In the genomic region with DNA sequence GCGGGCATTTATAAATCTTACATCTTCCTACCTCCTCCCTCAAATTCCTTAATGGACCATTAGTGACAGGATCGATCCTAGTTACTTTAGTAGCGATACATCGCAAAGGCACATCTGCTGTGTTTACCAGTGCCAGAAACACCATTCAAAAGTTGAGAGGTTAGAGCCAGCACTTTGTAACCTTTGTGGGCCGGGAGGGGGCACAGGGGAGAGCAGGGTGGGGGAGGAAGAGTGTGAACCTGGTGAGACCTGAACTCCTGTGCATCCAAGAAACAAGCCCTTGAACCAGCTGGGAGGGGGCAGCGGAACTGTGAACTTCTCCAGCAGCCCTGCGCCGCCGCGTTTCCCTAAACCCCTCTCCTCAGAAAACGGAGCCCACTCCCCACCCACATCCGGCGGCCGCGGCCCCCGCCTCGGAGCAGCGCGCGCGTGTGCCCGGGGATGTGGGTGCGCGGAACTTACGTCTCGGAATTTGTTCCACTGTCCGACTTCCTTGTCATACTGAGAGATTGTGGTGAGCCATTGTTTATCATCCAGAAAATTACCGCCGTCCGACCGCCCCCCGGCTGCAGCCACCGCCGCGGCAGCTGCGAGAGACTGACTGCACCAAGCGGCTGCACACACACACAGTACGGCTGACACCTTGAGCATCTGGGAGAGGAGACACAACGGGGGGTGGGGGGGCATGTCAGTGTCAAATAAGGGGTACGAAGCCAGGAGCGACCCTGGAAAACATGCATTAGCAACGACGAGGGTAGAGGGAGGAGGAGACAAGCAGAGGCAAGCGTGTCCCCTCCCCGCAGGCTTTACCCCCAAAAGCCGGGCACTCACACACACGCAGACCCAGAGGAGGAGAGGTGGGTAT, we compare ENCODE assay signal across 8 cellular contexts. TPM values are rescaled to one million over a fixed set of nuclear protein-coding genes. Genes with fewer than 3 reads are reported as not detected.
DNase-seq lines count a peak whose midpoint lies in the region; ATAC-seq, FAIRE-seq and TF ChIP-seq lines count a peak whose summit lies in the region.

No MANE protein-coding gene starts in this region.

- no peak for FAIRE-seq in frontal cortex (lab: Jason Lieb, UNC)

- POLR2A ChIA-PET in HEK293T (lab: Yijun Ruan, JAX): interaction anchor here (0.9 to 1.1 kb wide), 2 partner anchors 10 to 16 kb away, joined by 3 read pairs; no protein-coding TSS in a partner anchor

- no peaks in the 10 kb centered on the region for H3K27me3 ChIP-seq in Peyer's patch

- TF ChIP-seq CTCF in osteocyte (IDR thresholded peaks at IDR 0.05) (no peak), Peyer's patch (IDR thresholded peaks at IDR 0.05) (no peak)

- H3K4me3 Mint-ChIP-seq in osteocyte (ENCODE audit: unreplicated experiment): peak overlapping the region; percentile 84

- CTCF ChIA-PET in HEK293T (lab: Yijun Ruan, JAX): interaction anchor here (1.5 kb wide), 1 partner anchor 212 kb away, joined by 4 read pairs; no protein-coding TSS in a partner anchor

- ATAC-seq in SK-N-SH treated with all-trans-retinoic acid at 6 μM for 48 hours: peak; percentile 58

- peak; percentile 62 for DNase-seq in D341Med (ENCODE audit: low spot score)
- DNase-seq in HEK293T (ENCODE audit: extremely low spot score): peak; percentile 12
- DNase-seq in frontal cortex (ENCODE audit: low spot score in 2 of 2): peak; percentile 36 to 47
- DNase-seq in osteocyte (ENCODE audit: extremely low spot score, unreplicated experiment): no peak
- no peak for DNase-seq in Peyer's patch
- DNase-seq in NCI-H774 (lab: John Stamatoyannopoulos, UW): no peak
- DNase-seq in GF-D8 (lab: John Stamatoyannopoulos, UW): no peak

- TF ChIP-seq POLR2A in Peyer's patch (IDR thresholded peaks at IDR 0.05): no peak

- no peak overlapping the region for H3K27ac Mint-ChIP-seq in osteocyte (ENCODE audit: unreplicated experiment)

- peaks cover 16% of the 10 kb centered on the region for H3K4me1 Mint-ChIP-seq in osteocyte (ENCODE audit: unreplicated experiment)

- H3K36me3 ChIP-seq in Peyer's patch: no peaks in the 10 kb centered on the region

- H3K9me3 Mint-ChIP-seq in osteocyte (ENCODE audit: unreplicated experiment): no peaks in the 10 kb centered on the region

- no peak overlapping the region for H3K27ac ChIP-seq in Peyer's patch

- peaks cover 0 to 5% (median 0%) of the 10 kb centered on the region in 4 donors for H3K4me1 ChIP-seq in Peyer's patch

- H3K36me3 Mint-ChIP-seq in osteocyte (ENCODE audit: unreplicated experiment): no peaks in the 10 kb centered on the region

- H3K27me3 Mint-ChIP-seq in osteocyte (ENCODE audit: unreplicated experiment): peaks cover 68% of the 10 kb centered on the region

- peak overlapping the region in 2 of 4 donors; percentile 20 to 36 for H3K4me3 ChIP-seq in Peyer's patch

- no peaks in the 10 kb centered on the region for H3K9me3 ChIP-seq in Peyer's patch

TF ChIP-seq in HEK293T, 16 proteins besides CTCF, POLR2A, EP300 and RAD21:
- TF ChIP-seq L3MBTL2 (conservative IDR thresholded peaks at IDR 0.05) (no peak), LEF1 (IDR thresholded peaks at IDR 0.05; ENCODE audit: borderline replicate concordance) (no peak), SP1 (IDR thresholded peaks at IDR 0.05) (no peak), ARNT (IDR thresholded peaks at IDR 0.05) (no peak), BHLHE40 (IDR thresholded peaks at IDR 0.05; ENCODE audit: borderline replicate concordance) (no peak), FOXM1 (IDR thresholded peaks at IDR 0.05; ENCODE audit: borderline replicate concordance) (no peak), HDGF (IDR thresholded peaks at IDR 0.05; ENCODE audit: borderline replicate concordance) (no peak), TARDBP (IDR thresholded peaks at IDR 0.05) (no peak), CTBP1 (IDR thresholded peaks at IDR 0.05; ENCODE audit: borderline replicate concordance) (no peak), FOXK2 (IDR thresholded peaks at IDR 0.05) (no peak), FOXA1 (IDR thresholded peaks at IDR 0.05) (no peak), ZNF384 (IDR thresholded peaks at IDR 0.05) (no peak), ELF4 (IDR thresholded peaks at IDR 0.05) (no peak), SUZ12 (IDR thresholded peaks at IDR 0.05) (no peak), NFRKB (IDR thresholded peaks at IDR 0.05) (no peak)
- TF ChIP-seq, protein P1, sequence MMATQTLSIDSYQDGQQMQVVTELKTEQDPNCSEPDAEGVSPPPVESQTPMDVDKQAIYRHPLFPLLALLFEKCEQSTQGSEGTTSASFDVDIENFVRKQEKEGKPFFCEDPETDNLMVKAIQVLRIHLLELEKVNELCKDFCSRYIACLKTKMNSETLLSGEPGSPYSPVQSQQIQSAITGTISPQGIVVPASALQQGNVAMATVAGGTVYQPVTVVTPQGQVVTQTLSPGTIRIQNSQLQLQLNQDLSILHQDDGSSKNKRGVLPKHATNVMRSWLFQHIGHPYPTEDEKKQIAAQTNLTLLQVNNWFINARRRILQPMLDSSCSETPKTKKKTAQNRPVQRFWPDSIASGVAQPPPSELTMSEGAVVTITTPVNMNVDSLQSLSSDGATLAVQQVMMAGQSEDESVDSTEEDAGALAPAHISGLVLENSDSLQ (IDR thresholded peaks at IDR 0.05): no peak

TF ChIP-seq in SK-N-SH treated with all-trans-retinoic acid at 6 μM for 48 hours, 23 proteins besides CTCF, POLR2A, EP300 and RAD21:
- TF ChIP-seq ZNF70 (CRISPR knock-in tag; IDR thresholded peaks at IDR 0.05) (no peak), GLIS3 (CRISPR knock-in tag; IDR thresholded peaks at IDR 0.05) (no peak), PPARA (CRISPR knock-in tag; IDR thresholded peaks at IDR 0.05; ENCODE audit: borderline replicate concordance) (no peak), ZFP30 (CRISPR knock-in tag; IDR thresholded peaks at IDR 0.05) (no peak), SNAI2 (CRISPR knock-in tag; IDR thresholded peaks at IDR 0.05) (no peak), ZNF565 (CRISPR knock-in tag; conservative IDR thresholded peaks at IDR 0.05; ENCODE audit: low read depth) (no peak), ARNTL (CRISPR knock-in tag; IDR thresholded peaks at IDR 0.05; ENCODE audit: borderline replicate concordance, low read depth) (no peak), CSDC2 (CRISPR knock-in tag; IDR thresholded peaks at IDR 0.05) (no peak), ESRRG (CRISPR knock-in tag; IDR thresholded peaks at IDR 0.05) (no peak), OSR1 (CRISPR knock-in tag; IDR thresholded peaks at IDR 0.05) (no peak), BACH2 (CRISPR knock-in tag; IDR thresholded peaks at IDR 0.05; ENCODE audit: borderline replicate concordance) (no peak)
- TF ChIP-seq, protein P2, sequence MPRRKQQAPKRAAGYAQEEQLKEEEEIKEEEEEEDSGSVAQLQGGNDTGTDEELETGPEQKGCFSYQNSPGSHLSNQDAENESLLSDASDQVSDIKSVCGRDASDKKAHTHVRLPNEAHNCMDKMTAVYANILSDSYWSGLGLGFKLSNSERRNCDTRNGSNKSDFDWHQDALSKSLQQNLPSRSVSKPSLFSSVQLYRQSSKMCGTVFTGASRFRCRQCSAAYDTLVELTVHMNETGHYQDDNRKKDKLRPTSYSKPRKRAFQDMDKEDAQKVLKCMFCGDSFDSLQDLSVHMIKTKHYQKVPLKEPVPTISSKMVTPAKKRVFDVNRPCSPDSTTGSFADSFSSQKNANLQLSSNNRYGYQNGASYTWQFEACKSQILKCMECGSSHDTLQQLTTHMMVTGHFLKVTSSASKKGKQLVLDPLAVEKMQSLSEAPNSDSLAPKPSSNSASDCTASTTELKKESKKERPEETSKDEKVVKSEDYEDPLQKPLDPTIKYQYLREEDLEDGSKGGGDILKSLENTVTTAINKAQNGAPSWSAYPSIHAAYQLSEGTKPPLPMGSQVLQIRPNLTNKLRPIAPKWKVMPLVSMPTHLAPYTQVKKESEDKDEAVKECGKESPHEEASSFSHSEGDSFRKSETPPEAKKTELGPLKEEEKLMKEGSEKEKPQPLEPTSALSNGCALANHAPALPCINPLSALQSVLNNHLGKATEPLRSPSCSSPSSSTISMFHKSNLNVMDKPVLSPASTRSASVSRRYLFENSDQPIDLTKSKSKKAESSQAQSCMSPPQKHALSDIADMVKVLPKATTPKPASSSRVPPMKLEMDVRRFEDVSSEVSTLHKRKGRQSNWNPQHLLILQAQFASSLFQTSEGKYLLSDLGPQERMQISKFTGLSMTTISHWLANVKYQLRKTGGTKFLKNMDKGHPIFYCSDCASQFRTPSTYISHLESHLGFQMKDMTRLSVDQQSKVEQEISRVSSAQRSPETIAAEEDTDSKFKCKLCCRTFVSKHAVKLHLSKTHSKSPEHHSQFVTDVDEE (CRISPR knock-in tag; IDR thresholded peaks at IDR 0.05): no peak
- TF ChIP-seq, protein P3, sequence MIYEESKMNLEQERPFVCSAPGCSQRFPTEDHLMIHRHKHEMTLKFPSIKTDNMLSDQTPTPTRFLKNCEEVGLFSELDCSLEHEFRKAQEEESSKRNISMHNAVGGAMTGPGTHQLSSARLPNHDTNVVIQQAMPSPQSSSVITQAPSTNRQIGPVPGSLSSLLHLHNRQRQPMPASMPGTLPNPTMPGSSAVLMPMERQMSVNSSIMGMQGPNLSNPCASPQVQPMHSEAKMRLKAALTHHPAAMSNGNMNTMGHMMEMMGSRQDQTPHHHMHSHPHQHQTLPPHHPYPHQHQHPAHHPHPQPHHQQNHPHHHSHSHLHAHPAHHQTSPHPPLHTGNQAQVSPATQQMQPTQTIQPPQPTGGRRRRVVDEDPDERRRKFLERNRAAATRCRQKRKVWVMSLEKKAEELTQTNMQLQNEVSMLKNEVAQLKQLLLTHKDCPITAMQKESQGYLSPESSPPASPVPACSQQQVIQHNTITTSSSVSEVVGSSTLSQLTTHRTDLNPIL (CRISPR knock-in tag; IDR thresholded peaks at IDR 0.05; ENCODE audit: low read depth): no peak
TF ChIP-seq in SK-N-SH treated with all-trans-retinoic acid at 6 μM for 48 hours: peak in this region for 0.

RNA-seq across cellular contexts. Expression of gene SPOCK3, which starts 0.5 kb away (rescaled TPM):
- total RNA-seq in frontal cortex (23.6 TPM), osteocyte (not detected in 2 replicates), Peyer's patch (1 to 10 TPM in 1 of 4 donors, not detected in 3; 1.7 TPM)

Comparison
In these comparisons a context has a peak if more than half of its experiments do, and no peak if none do; other contexts are left out.
1. DNase-seq: peak in D341Med (single experiment), HEK293T (single experiment) and frontal cortex (2 of 2); none in osteocyte (single experiment), Peyer's patch (0 of 3), NCI-H774 (single experiment) and GF-D8 (single experiment).